8 cellular contexts compared by ENCODE assay signal in the genomic region with DNA sequence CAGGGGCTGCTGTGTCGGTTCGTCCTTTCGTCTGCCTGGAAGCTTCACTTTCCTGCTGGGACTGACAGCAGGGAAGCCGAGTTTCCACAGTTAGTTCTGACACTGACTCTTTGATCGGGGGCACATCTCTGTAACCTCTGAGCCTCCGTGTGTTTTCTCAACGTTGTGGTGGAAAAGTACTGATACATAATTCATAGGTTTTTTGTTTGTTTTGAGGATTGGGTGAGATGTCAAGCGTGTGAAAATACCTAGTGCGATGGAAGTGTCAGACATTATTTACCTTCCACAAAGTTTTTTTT. TPM values are rescaled to one million over a fixed set of nuclear protein-coding genes. Genes with fewer than 3 reads are reported as not detected.
DNase-seq lines count a peak whose midpoint lies in the region; ATAC-seq, FAIRE-seq and TF ChIP-seq lines count a peak whose summit lies in the region.

No MANE protein-coding gene starts in this region.

- peaks cover 0 to 33% (median 23%) of the 10 kb centered on the region in 9 donors for H3K36me3 ChIP-seq in heart left ventricle
- H3K36me3 ChIP-seq in small intestine (ENCODE audit: control insufficient read depth in 2 of 2, insufficient read depth in 2 of 2, low read length in 2 of 2): peaks cover 2 to 4% of the 10 kb centered on the region in 2 donors

- H3K27ac ChIP-seq in heart left ventricle (peak overlapping the region; percentile 5 to 97 (median 90)), VCaP (peak overlapping the region; percentile 79), small intestine (ENCODE audit: low read depth in 1 of 2, low read length in 1 of 2) (peak overlapping the region; percentile 61 to 86)

- peaks cover 9% of the 10 kb centered on the region for H3K9me3 Mint-ChIP-seq in glutamatergic neuron (ENCODE audit: unreplicated experiment)

- H3K4me1 ChIP-seq in heart left ventricle: peaks cover 0 to 45% (median 27%) of the 10 kb centered on the region in 12 donors
- H3K4me1 ChIP-seq in small intestine (ENCODE audit: control insufficient read depth in 2 of 2, insufficient read depth in 1 of 2, low read depth in 1 of 2, low read length in 1 of 2): no peaks in the 10 kb centered on the region

- no peak for ATAC-seq in heart left ventricle
- no peak for ATAC-seq in left cardiac atrium
- ATAC-seq in GM21528 (IDR thresholded peaks at IDR 0.05; ENCODE audit: low FRiP score, unreplicated experiment): no peak

- H3K9me3 ChIP-seq in heart left ventricle: no peaks in the 10 kb centered on the region
- no peaks in the 10 kb centered on the region for H3K9me3 ChIP-seq in small intestine (ENCODE audit: control insufficient read depth, low read depth)

- intact Hi-C loops in heart left ventricle (cut with DNase I) (loop anchor here in 3 of 10 donors (10.0 kb wide), 2 partner anchors 234 to 554 kb away; a partner anchor contains a TSS), left cardiac atrium (cut with DNase I) (loop anchor here in 1 of 2 donors (10.0 kb wide), 1 partner anchor 244 kb away; no protein-coding TSS in a partner anchor)

- peak overlapping the region; percentile 100 for H3K4me3 Mint-ChIP-seq in glutamatergic neuron (ENCODE audit: unreplicated experiment)

- H3K36me3 Mint-ChIP-seq in glutamatergic neuron (ENCODE audit: unreplicated experiment): no peaks in the 10 kb centered on the region

- no peaks in the 10 kb centered on the region for H3K27me3 ChIP-seq in heart left ventricle
- H3K27me3 ChIP-seq in small intestine (ENCODE audit: control insufficient read depth in 2 of 2, insufficient read depth in 2 of 2, low read length in 2 of 2): no peaks in the 10 kb centered on the region

- H3K4me1 Mint-ChIP-seq in glutamatergic neuron (ENCODE audit: low read depth, unreplicated experiment): peaks cover 3% of the 10 kb centered on the region

- TF ChIP-seq CTCF in heart left ventricle (IDR thresholded peaks at IDR 0.05) (no peak), VCaP (conservative IDR thresholded peaks at IDR 0.05) (no peak), glutamatergic neuron (IDR thresholded peaks at IDR 0.05; ENCODE audit: partially characterized antibody, unreplicated experiment) (no peak)

- DNase-seq in heart left ventricle: no peak
- DNase-seq in left cardiac atrium: no peak
- no peak for DNase-seq in glutamatergic neuron
- no peak for DNase-seq in small intestine
- no peak for DNase-seq in G401 (ENCODE audit: low spot score)
- DNase-seq in SK-N-DZ (ENCODE audit: low spot score): no peak

- TF ChIP-seq POLR2A in heart left ventricle (IDR thresholded peaks at IDR 0.05): no peak

- in situ Hi-C loops in G401 (cut with HindIII; ENCODE audit: low sequenced_read_pairs): no loop called here

- WGBS in heart left ventricle, 4 donors: 0 to 1% (median 1%) methylated on average over 6 to 9 of the region's 9 CpGs
- WGBS in small intestine, 3 donors: 0 to 1% (median 1%) methylated on average over 9 of the region's 9 CpGs

- peak overlapping the region; percentile 65 for H3K27ac Mint-ChIP-seq in glutamatergic neuron (ENCODE audit: unreplicated experiment)

- no peak for FAIRE-seq in small intestine (lab: Jason Lieb, UNC)

- peak overlapping the region; percentile 77 to 100 (median 94) for H3K4me3 ChIP-seq in heart left ventricle
- H3K4me3 ChIP-seq in small intestine (ENCODE audit: low read depth in 1 of 2, low read length in 2 of 2): peak overlapping the region; percentile 81 to 85

- H3K27me3 Mint-ChIP-seq in glutamatergic neuron (ENCODE audit: unreplicated experiment): peaks cover 5% of the 10 kb centered on the region

RNA-seq across cellular contexts. Expression of a gene that starts 0.5 kb away (rescaled TPM):
- total RNA-seq in heart left ventricle: 10 to 100 TPM in 3 of 9 donors, 1 to 10 TPM in 6; 6.6 to 12.0 (median 9.8) TPM
- polyA plus RNA-seq in heart left ventricle: 1 to 10 TPM; 2.2 to 7.4 TPM
- 1 to 10 TPM; 6.3 to 9.9 TPM for total RNA-seq in left cardiac atrium
- total RNA-seq in glutamatergic neuron (ENCODE audit: unreplicated experiment): 15.9 TPM
- polyA plus RNA-seq in small intestine: 1 to 10 TPM; 3.0 to 3.8 (median 3.5) TPM
- 7.9 and 10.5 TPM in 2 replicates for total RNA-seq in G401 (2014; rRNA removed; shearing (Covaris generic))
- polyA plus RNA-seq in SK-N-DZ (2014; cell fraction: cytosol; rRNA removed): 10.1 and 12.5 TPM in 2 replicates
- polyA plus RNA-seq in SK-N-DZ (2014; cell fraction: nucleus; rRNA removed): 4.0 and 4.2 TPM in 2 replicates
